Comparison of ENCODE assay signal across 10 cellular contexts in genomic region chrX:154056739-154057367, GRCh38. TPM values are rescaled to one million over a fixed set of nuclear protein-coding genes. Genes with fewer than 3 reads are reported as not detected.
DNase-seq lines count a peak whose midpoint lies in the region; TF ChIP-seq lines count a peak whose summit lies in the region.
"Had no signal": no experiment of that assay in that cellular context is flagged by ENCODE, and none has a peak within 500 bp of the region (broad histone marks: within the 10 kb centered on the region; RNA-seq: fewer than 3 reads in every experiment).

No MANE protein-coding gene starts in this region.

- no peak overlapping the region for H3K4me3 ChIP-seq in NB4 (ENCODE audit: low read depth, low read length)
- H3K4me3 ChIP-seq in adipocyte (ENCODE audit: low read length): no peak overlapping the region
- no peak overlapping the region for H3K4me3 ChIP-seq in MM.1S (ENCODE audit: low read length)
- H3K4me3 ChIP-seq: SJSA1 had no signal

- H3K79me2 ChIP-seq in MM.1S (ENCODE audit: low read length): peaks cover 44% of the 10 kb centered on the region

- H3K36me3 ChIP-seq in adipocyte (ENCODE audit: control insufficient read depth, insufficient read depth, low read length, severe bottlenecking) (no peaks in the 10 kb centered on the region), MM.1S (replicated peaks; ENCODE audit: insufficient read depth, low read length) (no peaks in the 10 kb centered on the region)

- no peak overlapping the region for H2AFZ ChIP-seq in MM.1S (ENCODE audit: low read length)

- H3K27me3 ChIP-seq in adipocyte (replicated peaks; ENCODE audit: control insufficient read depth, insufficient read depth, low read length) (peaks cover 11% of the 10 kb centered on the region), MM.1S (replicated peaks; ENCODE audit: insufficient read depth, low read length) (no peaks in the 10 kb centered on the region)
- H3K27me3 ChIP-seq: SJSA1 had no signal

- H4K20me1 ChIP-seq in MM.1S (ENCODE audit: insufficient read depth, low read length): no peaks in the 10 kb centered on the region

- H3K9me3 ChIP-seq in adipocyte (ENCODE audit: control insufficient read depth, low read length) (no peaks in the 10 kb centered on the region), MM.1S (replicated peaks; ENCODE audit: insufficient read depth, low read length) (no peaks in the 10 kb centered on the region)
- H3K9me3 ChIP-seq: SJSA1 had no signal

- no peak overlapping the region for H3K27ac ChIP-seq in MM.1S (ENCODE audit: low read length)
- H3K27ac ChIP-seq: SJSA1 had no signal

- H3K4me2 ChIP-seq in MM.1S (ENCODE audit: low read depth, low read length): no peak overlapping the region

- H3K4me1 ChIP-seq in adipocyte (ENCODE audit: control insufficient read depth, insufficient read depth, low read length) (peaks cover 28% of the 10 kb centered on the region), MM.1S (ENCODE audit: low read length) (no peaks in the 10 kb centered on the region)

- TF ChIP-seq POLR2A in NB4 (IDR thresholded peaks at IDR 0.05; ENCODE audit: extremely low read depth, insufficient read length): no peak

- H3K9ac ChIP-seq in adipocyte (ENCODE audit: low read length): no peak overlapping the region
- no peak overlapping the region for H3K9ac ChIP-seq in MM.1S (ENCODE audit: low read length)

- H3F3A ChIP-seq in MM.1S (ENCODE audit: insufficient read depth, low read length): no peaks in the 10 kb centered on the region

- no peaks in the 10 kb centered on the region for H3K9me2 ChIP-seq in MM.1S (replicated peaks; ENCODE audit: insufficient read depth, low read length)

- TF ChIP-seq CTCF in NB4 (IDR thresholded peaks at IDR 0.05; ENCODE audit: low read depth, low read length) (no peak), MM.1S (IDR thresholded peaks at IDR 0.05; ENCODE audit: low read length) (no peak)

- DNase-seq in DMS53 (lab: John Stamatoyannopoulos, UW): peak; percentile 90
- DNase-seq in NB4 (ENCODE audit: low read depth): peak; percentile 75
- DNase-seq in adipocyte (ENCODE audit: low read depth): peak; percentile 33
- peak; percentile 57 for DNase-seq in mesenteric fat pad (ENCODE audit: low spot score)
- DNase-seq in NCI-H226: no peak
- DNase-seq in putamen (ENCODE audit: low spot score): no peak
- no peak for DNase-seq in globus pallidus (ENCODE audit: low spot score)
- DNase-seq in MM.1S: no peak
- DNase-seq: Karpas-422 had no signal

RNA-seq across cellular contexts. Expression of gene IRAK1, which starts 37.2 kb away (rescaled TPM):
- total RNA-seq in mesenteric fat pad: 167 TPM

RNA-seq across cellular contexts. Expression of gene MECP2, which starts 40.7 kb away (rescaled TPM):
- 65.5 TPM for total RNA-seq in mesenteric fat pad

Comparison
In these comparisons a context has a peak if more than half of its experiments do, and no peak if none do; other contexts are left out.
1. DNase-seq: peak in DMS53 (single experiment), NB4 (single experiment), adipocyte (single experiment) and mesenteric fat pad (single experiment); none in NCI-H226 (single experiment), putamen (single experiment), globus pallidus (single experiment) and MM.1S (single experiment).